Comparison of ENCODE assay signal across 8 cellular contexts in the genomic region with DNA sequence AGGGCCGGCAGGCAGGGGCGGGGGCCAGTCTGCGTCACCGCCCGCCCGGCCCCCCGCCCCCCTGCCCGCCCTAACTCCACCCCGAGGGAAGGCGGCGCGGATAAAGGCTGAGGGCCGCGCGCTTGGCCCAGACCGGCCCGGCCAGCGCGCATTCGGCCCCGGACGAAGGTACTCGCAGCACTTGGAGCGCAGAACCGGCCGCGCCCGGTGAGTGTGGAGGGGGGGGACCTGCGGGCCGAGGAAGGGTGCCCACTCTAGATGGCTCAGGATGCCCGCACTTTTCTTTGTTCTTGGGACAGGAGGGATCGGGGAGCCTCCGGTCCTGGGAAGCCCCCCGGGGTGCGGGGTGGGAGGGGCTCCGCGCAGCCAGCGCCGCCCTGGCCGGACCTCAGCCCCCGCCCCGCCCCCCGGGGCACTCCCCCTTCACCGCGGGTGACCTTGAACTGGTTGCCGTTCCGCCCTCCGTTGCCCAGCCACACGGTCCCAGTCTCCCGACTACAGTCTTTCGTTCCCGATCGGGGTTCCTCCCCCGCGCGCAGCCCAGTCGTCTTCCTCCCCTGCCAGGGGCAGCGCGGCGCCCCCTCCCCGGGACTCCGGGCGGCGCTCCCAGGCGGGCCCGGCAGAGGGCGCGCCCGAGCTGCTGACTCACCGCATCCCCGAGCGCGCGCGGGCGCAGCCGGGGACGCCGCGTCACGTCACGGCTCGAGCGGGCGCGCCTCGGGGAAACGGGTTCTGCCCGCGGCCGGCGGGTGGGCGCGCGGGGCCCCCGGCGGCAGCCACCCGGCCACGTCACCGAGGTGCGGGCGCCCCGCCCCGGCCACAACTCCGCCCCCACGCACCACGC. TPM values are rescaled to one million over a fixed set of nuclear protein-coding genes. Genes with fewer than 3 reads are reported as not detected.
A peak's percentile ranks its signal among the peaks of the same experiment; 100 is the strongest.
DNase-seq lines count a peak whose midpoint lies in the region; ATAC-seq and TF ChIP-seq lines count a peak whose summit lies in the region.

A gene (plus strand): TSS at position 130 of the 844 bp plus-strand sequence. CDS start 1,714 bp downstream, outside the sequence.

- peaks cover 48% of the 10 kb centered on the region for H3K4me1 ChIP-seq in DOHH2 (ENCODE audit: control insufficient read depth, low read length)

- TF ChIP-seq EP300 in Ishikawa (IDR thresholded peaks at IDR 0.05; ENCODE audit: borderline replicate concordance) = no peak

- 0 out of 2 replicates have a peak, but pooled peaks cover 4% of the 10 kb centered on the region for H4K20me1 ChIP-seq in DOHH2 (ENCODE audit: control insufficient read depth, insufficient read depth, low read depth, low read length)

- TF ChIP-seq RAD21 in Ishikawa (IDR thresholded peaks at IDR 0.05; ENCODE audit: low read depth) = peak; percentile 49; the same call in 1 of the 2 replicates

- peak within 1 kb of the TSS; percentile 91 for H3K4me2 ChIP-seq in DOHH2 (ENCODE audit: low read length)

- ATAC-seq in GM21447 (IDR thresholded peaks at IDR 0.05; ENCODE audit: unreplicated experiment) (peak; percentile 15), left ventricle myocardium superior (peak; percentile 33)

- H3K9me3 ChIP-seq in DOHH2 (ENCODE audit: control insufficient read depth, insufficient read depth, low read length) = no peaks in the 10 kb centered on the region

- peak within 1 kb of the TSS; percentile 74 for H3K27ac ChIP-seq in DOHH2 (ENCODE audit: low read depth, low read length)

- peaks cover 61% of the 10 kb centered on the region for H3K79me2 ChIP-seq in DOHH2 (ENCODE audit: control insufficient read depth, low read length)

- peak within 1 kb of the TSS; percentile 83 for H3K4me3 ChIP-seq in DOHH2 (ENCODE audit: low read length)

- intact Hi-C loops in left ventricle myocardium superior (cut with micrococcal nuclease) = no loop called here

- peak; percentile 90 for TF ChIP-seq CTCF in DOHH2 (IDR thresholded peaks at IDR 0.05; ENCODE audit: low read depth, low read length, poor library complexity, severe bottlenecking)

- H3K36me3 ChIP-seq in DOHH2 (ENCODE audit: control insufficient read depth, low read length) = peaks cover 60% of the 10 kb centered on the region

- peaks cover 14% of the 10 kb centered on the region for H3F3A ChIP-seq in DOHH2 (ENCODE audit: control insufficient read depth, insufficient read depth)

- H3K9me2 ChIP-seq in DOHH2 (replicated peaks; ENCODE audit: control insufficient read depth, low read length) = no peaks in the 10 kb centered on the region

- DNase-seq in SW 1271 (lab: John Stamatoyannopoulos, UW) = peak; percentile 58 to 90
- DNase-seq in amniotic stem cell (lab: John Stamatoyannopoulos, UW) = peak; percentile 84
- peak; percentile 93 for DNase-seq in left ventricle myocardium superior
- no peak for DNase-seq in pulmonary artery endothelial cell (ENCODE audit: low read depth, low spot score)
- no peak for DNase-seq in COLO829 (ENCODE audit: low spot score)

- H3K27me3 ChIP-seq in DOHH2 (ENCODE audit: control insufficient read depth, low read length) = no peaks in the 10 kb centered on the region

TF ChIP-seq in Ishikawa, 13 proteins besides CTCF, POLR2A, EP300 and RAD21:
- TF ChIP-seq TEAD4 (IDR thresholded peaks at IDR 0.05) (no peak), TAF1 (IDR thresholded peaks at IDR 0.05; ENCODE audit: low read depth) (peak; percentile 50), FOXM1 (IDR thresholded peaks at IDR 0.05; ENCODE audit: borderline replicate concordance, low read depth) (no peak), EGR1 (IDR thresholded peaks at IDR 0.05) (0 out of 2 replicates have a peak, but pooled peaks have one; percentile 47), CEBPB (IDR thresholded peaks at IDR 0.05) (no peak), TCF12 (IDR thresholded peaks at IDR 0.05; ENCODE audit: low read depth) (0 out of 2 replicates have a peak, but pooled peaks have one; percentile 7), YY1 (IDR thresholded peaks at IDR 0.05; ENCODE audit: low read depth) (no peak), ZBTB7A (IDR thresholded peaks at IDR 0.05; ENCODE audit: low read depth) (peak; percentile 75), CREB1 (IDR thresholded peaks at IDR 0.05; ENCODE audit: low read depth) (no peak)
- TF ChIP-seq, protein P1, sequence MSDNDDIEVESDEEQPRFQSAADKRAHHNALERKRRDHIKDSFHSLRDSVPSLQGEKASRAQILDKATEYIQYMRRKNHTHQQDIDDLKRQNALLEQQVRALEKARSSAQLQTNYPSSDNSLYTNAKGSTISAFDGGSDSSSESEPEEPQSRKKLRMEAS (IDR thresholded peaks at IDR 0.05) = no peak; the same call in 1 of the 2 replicates
- TF ChIP-seq, protein P2, sequence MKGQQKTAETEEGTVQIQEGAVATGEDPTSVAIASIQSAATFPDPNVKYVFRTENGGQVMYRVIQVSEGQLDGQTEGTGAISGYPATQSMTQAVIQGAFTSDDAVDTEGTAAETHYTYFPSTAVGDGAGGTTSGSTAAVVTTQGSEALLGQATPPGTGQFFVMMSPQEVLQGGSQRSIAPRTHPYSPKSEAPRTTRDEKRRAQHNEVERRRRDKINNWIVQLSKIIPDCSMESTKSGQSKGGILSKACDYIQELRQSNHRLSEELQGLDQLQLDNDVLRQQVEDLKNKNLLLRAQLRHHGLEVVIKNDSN (IDR thresholded peaks at IDR 0.05) = no peak
- TF ChIP-seq, protein P3, sequence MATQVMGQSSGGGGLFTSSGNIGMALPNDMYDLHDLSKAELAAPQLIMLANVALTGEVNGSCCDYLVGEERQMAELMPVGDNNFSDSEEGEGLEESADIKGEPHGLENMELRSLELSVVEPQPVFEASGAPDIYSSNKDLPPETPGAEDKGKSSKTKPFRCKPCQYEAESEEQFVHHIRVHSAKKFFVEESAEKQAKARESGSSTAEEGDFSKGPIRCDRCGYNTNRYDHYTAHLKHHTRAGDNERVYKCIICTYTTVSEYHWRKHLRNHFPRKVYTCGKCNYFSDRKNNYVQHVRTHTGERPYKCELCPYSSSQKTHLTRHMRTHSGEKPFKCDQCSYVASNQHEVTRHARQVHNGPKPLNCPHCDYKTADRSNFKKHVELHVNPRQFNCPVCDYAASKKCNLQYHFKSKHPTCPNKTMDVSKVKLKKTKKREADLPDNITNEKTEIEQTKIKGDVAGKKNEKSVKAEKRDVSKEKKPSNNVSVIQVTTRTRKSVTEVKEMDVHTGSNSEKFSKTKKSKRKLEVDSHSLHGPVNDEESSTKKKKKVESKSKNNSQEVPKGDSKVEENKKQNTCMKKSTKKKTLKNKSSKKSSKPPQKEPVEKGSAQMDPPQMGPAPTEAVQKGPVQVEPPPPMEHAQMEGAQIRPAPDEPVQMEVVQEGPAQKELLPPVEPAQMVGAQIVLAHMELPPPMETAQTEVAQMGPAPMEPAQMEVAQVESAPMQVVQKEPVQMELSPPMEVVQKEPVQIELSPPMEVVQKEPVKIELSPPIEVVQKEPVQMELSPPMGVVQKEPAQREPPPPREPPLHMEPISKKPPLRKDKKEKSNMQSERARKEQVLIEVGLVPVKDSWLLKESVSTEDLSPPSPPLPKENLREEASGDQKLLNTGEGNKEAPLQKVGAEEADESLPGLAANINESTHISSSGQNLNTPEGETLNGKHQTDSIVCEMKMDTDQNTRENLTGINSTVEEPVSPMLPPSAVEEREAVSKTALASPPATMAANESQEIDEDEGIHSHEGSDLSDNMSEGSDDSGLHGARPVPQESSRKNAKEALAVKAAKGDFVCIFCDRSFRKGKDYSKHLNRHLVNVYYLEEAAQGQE (IDR thresholded peaks at IDR 0.05; ENCODE audit: low read depth) = no peak

RNA-seq across cellular contexts. Expression of the gene that starts here (rescaled TPM):
- total RNA-seq in left ventricle myocardium superior (59.7 TPM), pulmonary artery endothelial cell (11.4 and 13.4 TPM in 2 replicates)

Comparison
In these comparisons a context has a peak if more than half of its experiments do, and no peak if none do; other contexts are left out.
1. DNase-seq: peak in SW 1271 (2 of 2), amniotic stem cell (single experiment) and left ventricle myocardium superior (single experiment); none in pulmonary artery endothelial cell (single experiment) and COLO829 (single experiment).